In genomic region chr16:30741461-30741914, GRCh38 we compare ENCODE assay signal across 8 cellular contexts. TPM values are rescaled to one million over a fixed set of nuclear protein-coding genes. Genes with fewer than 3 reads are reported as not detected.
A peak's percentile ranks its signal among the peaks of the same experiment; 100 is the strongest.
DNase-seq lines count a peak whose midpoint lies in the region; ATAC-seq, FAIRE-seq and TF ChIP-seq lines count a peak whose summit lies in the region.

No MANE protein-coding gene starts in this region.

- H3K4me3 ChIP-seq in HCT116 (replicated peaks in 1 of 2; ENCODE audit: low read depth in 1 of 2, low read length in 2 of 2) = peak overlapping the region; percentile 47 to 60

- peak; percentile 80 for ATAC-seq in HCT116
- no peak for ATAC-seq in T-helper 17 cell
- peak; percentile 21 to 67 for ATAC-seq in left cardiac atrium
- no peak for ATAC-seq in stimulated activated naive B cell treated with anti-CD40 and anti-IgM and Interleukin-4, amounts not matched to agents 10 μg/mL and 1 μg/mL and 100 μg/mL, for 72 hours (replicated peaks)
- no peak for ATAC-seq in GM19324 (IDR thresholded peaks at IDR 0.05; ENCODE audit: low FRiP score, unreplicated experiment)

- H3K36me3 ChIP-seq in HCT116 (ENCODE audit: control insufficient read depth in 1 of 2, insufficient read depth in 2 of 2, low read length in 2 of 2) = peaks cover 22 to 46% of the 10 kb centered on the region in 2 experiments; a peak in 3 of 4 replicates

- no peaks in the 10 kb centered on the region for H3K9me3 ChIP-seq in HCT116 (ENCODE audit: control insufficient read depth in 1 of 2, insufficient read depth in 1 of 2, low read depth in 1 of 2, low read length in 2 of 2)
- H3K9me3 ChIP-seq in T-helper 17 cell (ENCODE audit: control insufficient read depth, low read length, poor library complexity, severe bottlenecking) = no peaks in the 10 kb centered on the region

- H3K36me3 Mint-ChIP-seq in T-helper 17 cell (ENCODE audit: low read depth) = peaks cover 16% of the 10 kb centered on the region
- peaks cover 38 to 60% of the 10 kb centered on the region in 2 donors for H3K36me3 Mint-ChIP-seq in stimulated activated naive B cell treated with anti-CD40 and anti-IgM and Interleukin-4, amounts not matched to agents 10 μg/mL and 1 μg/mL and 100 μg/mL, for 72 hours

- no peaks in the 10 kb centered on the region for H4K20me1 ChIP-seq in HCT116 (ENCODE audit: insufficient read depth)

- no peak for TF ChIP-seq RAD21 in HCT116 (IDR thresholded peaks at IDR 0.05; ENCODE audit: low read depth)

- no peak for TF ChIP-seq POLR2A in HCT116 (IDR thresholded peaks at IDR 0.05; ENCODE audit: borderline replicate concordance, extremely low read depth, insufficient read depth, insufficient read length)

- peaks cover 22% of the 10 kb centered on the region for H3K4me1 Mint-ChIP-seq in T-helper 17 cell
- peaks cover 16 to 37% of the 10 kb centered on the region in 2 donors for H3K4me1 Mint-ChIP-seq in stimulated activated naive B cell treated with anti-CD40 and anti-IgM and Interleukin-4, amounts not matched to agents 10 μg/mL and 1 μg/mL and 100 μg/mL, for 72 hours

- H3K79me2 ChIP-seq in HCT116 (ENCODE audit: insufficient read depth, low read length) = peaks cover 25% of the 10 kb centered on the region

- H2AFZ ChIP-seq in HCT116 (ENCODE audit: low read depth, low read length, poor library complexity, severe bottlenecking) = no peak overlapping the region

- no peaks in the 10 kb centered on the region for H3K27me3 Mint-ChIP-seq in T-helper 17 cell
- H3K27me3 Mint-ChIP-seq in stimulated activated naive B cell treated with anti-CD40 and anti-IgM and Interleukin-4, amounts not matched to agents 10 μg/mL and 1 μg/mL and 100 μg/mL, for 72 hours = no peaks in the 10 kb centered on the region

- DNase-seq in HCT116 (ENCODE audit: low read depth, low spot score) (peak; percentile 68), T-helper 17 cell (no peak), left cardiac atrium (no peak), GM19239 (ENCODE audit: insufficient read length, low spot score) (no peak), NCI-H748 treated with DMSO at 0.1 percent for 48 hours (lab: John Stamatoyannopoulos, UW) (no peak), NCI-H774 (lab: John Stamatoyannopoulos, UW) (no peak)
- no peak for DNase-seq in stimulated activated naive B cell treated with anti-CD40 and anti-IgM and Interleukin-4, amounts not matched to agents 10 μg/mL and 1 μg/mL and 100 μg/mL, for 72 hours

- FAIRE-seq in GM19239 (lab: Jason Lieb, UNC) = no peak

- CTCF ChIA-PET in HCT116 (lab: Charles Lee) = no interaction called here

- no peaks in the 10 kb centered on the region for H3K27me3 ChIP-seq in HCT116 (ENCODE audit: insufficient read depth, low read length)

- no peak overlapping the region for H3K4me3 Mint-ChIP-seq in T-helper 17 cell
- H3K4me3 Mint-ChIP-seq in stimulated activated naive B cell treated with anti-CD40 and anti-IgM and Interleukin-4, amounts not matched to agents 10 μg/mL and 1 μg/mL and 100 μg/mL, for 72 hours = no peak overlapping the region

- TF ChIP-seq CTCF in HCT116 (IDR thresholded peaks at IDR 0.05 in 2 of 3, conservative IDR thresholded peaks at IDR 0.05 in 1 of 3; ENCODE audit: borderline replicate concordance in 1 of 3, insufficient read depth in 1 of 3, low read depth in 2 of 3, low read length in 2 of 3) = no peak

- intact Hi-C loops in HCT116 (cut with micrococcal nuclease) = loop anchor here (2.0 kb wide), 1 partner anchor 43 kb away; the partner anchor contains the start of gene SRCAP
- intact Hi-C loops in left cardiac atrium (cut with DNase I) = no loop called here

- H3K27ac ChIP-seq in HCT116 (ENCODE audit: low read depth, low read length) = peak overlapping the region; percentile 72

- peaks cover 29 to 37% of the 10 kb centered on the region in 2 experiments for H3K4me1 ChIP-seq in HCT116 (ENCODE audit: control insufficient read depth in 1 of 2, insufficient read depth in 2 of 2, low read length in 2 of 2)

- no peaks in the 10 kb centered on the region for H3K9me3 Mint-ChIP-seq in stimulated activated naive B cell treated with anti-CD40 and anti-IgM and Interleukin-4, amounts not matched to agents 10 μg/mL and 1 μg/mL and 100 μg/mL, for 72 hours

- no TSS peak for BruUV-seq in HCT116 (replicated peaks; lab: Mats Ljungman, UMichigan)

- no peaks in the 10 kb centered on the region for H3K9me2 ChIP-seq in HCT116 (ENCODE audit: insufficient read depth)

- H3K9ac ChIP-seq in HCT116 (ENCODE audit: low read length) = peak overlapping the region; percentile 73

- RAD21 ChIA-PET in HCT116 (lab: Charles Lee; ENCODE audit: low non-redundant PET in 1 of 2, low total read pairs in 2 of 2, uncharacterized antibody in 2 of 2, unreplicated experiment in 2 of 2) = interaction anchor here in 1 of 2 experiments (0.6 kb wide), 1 partner anchor 292 kb away, joined by 8 read pairs; the partner anchor contains the start of gene STX4

- peak overlapping the region; percentile 90 for H3K4me2 ChIP-seq in HCT116 (ENCODE audit: low read length)

- peak overlapping the region; percentile 83 for H3K27ac Mint-ChIP-seq in T-helper 17 cell
- H3K27ac Mint-ChIP-seq in stimulated activated naive B cell treated with anti-CD40 and anti-IgM and Interleukin-4, amounts not matched to agents 10 μg/mL and 1 μg/mL and 100 μg/mL, for 72 hours = peak overlapping the region; percentile 62

- POLR2A ChIA-PET in HCT116 (lab: Charles Lee) = no interaction called here

TF ChIP-seq in HCT116, 20 proteins besides CTCF, POLR2A, EP300 and RAD21:
- TF ChIP-seq SIN3A (IDR thresholded peaks at IDR 0.05; ENCODE audit: low read depth) (0 out of 2 replicates have a peak, but pooled peaks have one; percentile 45), FOSL1 (IDR thresholded peaks at IDR 0.05; ENCODE audit: low read depth) (peak; percentile 58; the same call in 1 of the 2 replicates), SRF (IDR thresholded peaks at IDR 0.05; ENCODE audit: low read depth) (peak; percentile 50; the same call in 1 of the 2 replicates), REST (IDR thresholded peaks at IDR 0.05; ENCODE audit: low read depth) (no peak), SP1 (IDR thresholded peaks at IDR 0.05; ENCODE audit: low read depth) (peak; percentile 81), MAX (IDR thresholded peaks at IDR 0.05) (peak; percentile 24; the same call in 1 of the 2 replicates), POLR2AphosphoS5 (IDR thresholded peaks at IDR 0.05; ENCODE audit: low read depth, low read length) (peak; percentile 51), ATF3 (IDR thresholded peaks at IDR 0.05) (no peak)

RNA-seq across cellular contexts. Expression of gene PHKG2, which starts 6.7 kb away (rescaled TPM):
- total RNA-seq in HCT116 (2021; ENCODE audit: unreplicated experiment) (32.6 TPM), T-helper 17 cell (10 to 100 TPM; 31.6 to 38.1 TPM), left cardiac atrium (10 to 100 TPM; 17.8 to 18.6 TPM)
- polyA plus RNA-seq in HCT116 (2012) = 26.1 and 28.6 TPM in 2 replicates

RNA-seq across cellular contexts. Expression of gene CFAP119, which starts 20.4 kb away (rescaled TPM):
- total RNA-seq in HCT116 (2021; ENCODE audit: unreplicated experiment) = 12.6 TPM
- polyA plus RNA-seq in HCT116 (2012) = 8.8 and 10.3 TPM in 2 replicates
- 1 to 10 TPM; 1.1 to 2.0 TPM for total RNA-seq in T-helper 17 cell
- 1 to 10 TPM in 1 of 2 donors, under 1 TPM in 1; 0.52 to 1.1 TPM for total RNA-seq in left cardiac atrium

RNA-seq across cellular contexts. Expression of gene RNF40, which starts 20.6 kb away (rescaled TPM):
- total RNA-seq in HCT116 (2021; ENCODE audit: unreplicated experiment) (90.3 TPM), T-helper 17 cell (10 to 100 TPM; 57.8 to 64.5 TPM), left cardiac atrium (10 to 100 TPM; 41.2 to 72.1 TPM)
- polyA plus RNA-seq in HCT116 (2012) = 58.1 and 67.6 TPM in 2 replicates

RNA-seq across cellular contexts. Expression of gene SRCAP, which starts 42.5 kb away (rescaled TPM):
- total RNA-seq in HCT116 (2021; ENCODE audit: unreplicated experiment) = 59.6 TPM
- 21.9 and 22.7 TPM in 2 replicates for polyA plus RNA-seq in HCT116 (2012)
- total RNA-seq in T-helper 17 cell = 10 to 100 TPM; 86.9 to 90.5 TPM
- total RNA-seq in left cardiac atrium = 10 to 100 TPM; 42.3 to 45.9 TPM

RNA-seq across cellular contexts. Expression of gene ZNF629, which starts 45.5 kb away (rescaled TPM):
- total RNA-seq in HCT116 (2021; ENCODE audit: unreplicated experiment) = 18.4 TPM
- polyA plus RNA-seq in HCT116 (2012) = 7.7 and 10.2 TPM in 2 replicates
- 1 to 10 TPM; 1.4 to 1.5 TPM for total RNA-seq in T-helper 17 cell
- 10 to 100 TPM; 16.6 to 28.3 TPM for total RNA-seq in left cardiac atrium

Comparison
In these comparisons a context has a peak if more than half of its experiments do, and no peak if none do; other contexts are left out.
1. ATAC-seq: peak in HCT116 (single experiment) and left cardiac atrium (2 of 2); none in T-helper 17 cell (single experiment), stimulated activated naive B cell treated with anti-CD40 and anti-IgM and Interleukin-4, amounts not matched to agents 10 μg/mL and 1 μg/mL and 100 μg/mL, for 72 hours (0 of 2) and GM19324 (single experiment).